Comparison of ENCODE assay signal across 9 cellular contexts in genomic region chr11:99171330-99171729, GRCh38.
"Had no signal": no experiment of that assay in that cellular context is flagged by ENCODE, and none has a peak within 500 bp of the region (broad histone marks: within the 10 kb centered on the region; RNA-seq: fewer than 3 reads in every experiment).

No MANE protein-coding gene starts in this region.

- H3K9me3 Mint-ChIP-seq: GM23338, H9 had no signal

- H3K4me3 ChIP-seq: GM23248, GM23338, HAP-1 had no signal

- H3K4me1 ChIP-seq: HAP-1 had no signal

- H2AFZ ChIP-seq: GM23248, GM23338 had no signal

- H3K27ac Mint-ChIP-seq: GM23338, H9, HFFc6 had no signal

- DNase-seq: GM23248, GOT3, H7, H9, HCEC 1CT, HFFc6 had no signal

- H3K4me3 Mint-ChIP-seq: GM23338, H9, HFFc6 had no signal

- ATAC-seq: GM23338, HCT116 had no signal

- H3K36me3 ChIP-seq: HAP-1 had no signal

- H3K9me3 ChIP-seq: HAP-1 had no signal

- H3K9ac ChIP-seq: GM23248 had no signal

- H3K4me1 Mint-ChIP-seq: H9 had no signal

- H3K4me2 ChIP-seq: GM23338 had no signal

- H3K27ac ChIP-seq: GM23248 had no signal
